ENCODE assay signal across 16 cellular contexts in the genomic region with DNA sequence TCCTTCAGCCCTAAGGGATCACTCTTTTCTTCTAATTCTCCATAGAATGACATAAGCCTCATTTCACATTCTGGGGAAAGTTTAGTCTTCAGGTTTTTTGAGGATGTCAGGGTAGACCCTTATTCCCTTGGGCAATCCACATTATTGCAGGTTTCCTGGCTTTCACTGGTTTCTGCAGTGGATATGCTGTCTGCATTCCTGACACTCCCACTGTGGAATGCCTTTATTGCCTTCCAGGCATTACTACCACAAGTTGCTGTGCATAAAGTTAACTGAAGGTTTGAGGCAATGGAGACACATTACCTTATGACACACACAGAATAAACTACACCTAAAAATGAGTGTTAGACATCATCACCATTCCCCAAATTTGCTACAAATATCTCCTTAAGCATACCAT. TPM values are rescaled to one million over a fixed set of nuclear protein-coding genes. Genes with fewer than 3 reads are reported as not detected.
DNase-seq lines count a peak whose midpoint lies in the region; ATAC-seq and TF ChIP-seq lines count a peak whose summit lies in the region.
"Had no signal": no experiment of that assay in that cellular context is flagged by ENCODE, and none has a peak within 500 bp of the region (broad histone marks: within the 10 kb centered on the region; RNA-seq: fewer than 3 reads in every experiment).

No MANE protein-coding gene starts in this region.

- BruUV-seq in A673 (replicated peaks; lab: Mats Ljungman, UMichigan): no TSS peak

- H3K4me1 Mint-ChIP-seq in activated naive CD8-positive, alpha-beta T cell treated with anti-CD3 and anti-CD28 coated beads, Interleukin-2, amount 50 U/mL, for 24 hours: peaks cover 93% of the 10 kb centered on the region
- H3K4me1 Mint-ChIP-seq in immature natural killer cell: peaks cover 97 to 100% of the 10 kb centered on the region in 2 donors
- H3K4me1 Mint-ChIP-seq: stimulated activated memory B cell treated with anti-CD40 and anti-IgM and Interleukin-4, amounts not matched to agents 10 μg/mL and 1 μg/mL and 100 μg/mL, for 72 hours had no signal

- no peak overlapping the region for H3K27ac ChIP-seq in A673 (ENCODE audit: low read depth, low read length, poor library complexity, severe bottlenecking)
- H3K27ac ChIP-seq: C4-2B, dorsolateral prefrontal cortex, vagina had no signal

- DNase-seq in AG08396 (ENCODE audit: low spot score): peak; percentile 29
- peak; percentile 51 for DNase-seq in GM04503 (ENCODE audit: low read depth)
- DNase-seq in activated naive CD8-positive, alpha-beta T cell treated with anti-CD3 and anti-CD28 coated beads, Interleukin-2, amount 50 U/mL, for 24 hours: no peak
- no peak for DNase-seq in immature natural killer cell
- no peak for DNase-seq in GM19240 (ENCODE audit: insufficient read length, low spot score)
- DNase-seq in stimulated activated CD4-positive, alpha-beta T cell treated with anti-CD3 and anti-CD28 coated beads, Interleukin-1b, Interleukin-23, amount 100 ng/mL, for 48 hours: no peak
- DNase-seq in A673 (ENCODE audit: low spot score): no peak
- DNase-seq in germinal center (ENCODE audit: low spot score): no peak
- DNase-seq: amniotic stem cell, dorsolateral prefrontal cortex, NCI-H2029 treated with DMSO at 0.1 percent for 48 hours, T-helper 9 cell had no signal

- no peaks in the 10 kb centered on the region for H3K27me3 Mint-ChIP-seq in activated naive CD8-positive, alpha-beta T cell treated with anti-CD3 and anti-CD28 coated beads, Interleukin-2, amount 50 U/mL, for 24 hours
- peaks cover 5 to 9% (median 7%) of the 10 kb centered on the region in 3 donors for H3K27me3 Mint-ChIP-seq in immature natural killer cell (ENCODE audit: low read depth in 3 of 3)

- ATAC-seq in activated naive CD8-positive, alpha-beta T cell treated with anti-CD3 and anti-CD28 coated beads, Interleukin-2, amount 50 U/mL, for 24 hours: no peak
- ATAC-seq: stimulated activated memory B cell treated with anti-CD40 and anti-IgM and Interleukin-4, amounts not matched to agents 10 μg/mL and 1 μg/mL and 100 μg/mL, for 72 hours had no signal

- peaks cover 5% of the 10 kb centered on the region for H3K9me3 Mint-ChIP-seq in activated naive CD8-positive, alpha-beta T cell treated with anti-CD3 and anti-CD28 coated beads, Interleukin-2, amount 50 U/mL, for 24 hours
- no peaks in the 10 kb centered on the region for H3K9me3 Mint-ChIP-seq in immature natural killer cell
- H3K9me3 Mint-ChIP-seq: stimulated activated memory B cell treated with anti-CD40 and anti-IgM and Interleukin-4, amounts not matched to agents 10 μg/mL and 1 μg/mL and 100 μg/mL, for 72 hours had no signal

- H3K36me3 Mint-ChIP-seq in activated naive CD8-positive, alpha-beta T cell treated with anti-CD3 and anti-CD28 coated beads, Interleukin-2, amount 50 U/mL, for 24 hours (ENCODE audit: low read depth): peaks cover 30% of the 10 kb centered on the region
- peaks cover 30 to 44% (median 33%) of the 10 kb centered on the region in 3 donors for H3K36me3 Mint-ChIP-seq in immature natural killer cell
- H3K36me3 Mint-ChIP-seq: stimulated activated memory B cell treated with anti-CD40 and anti-IgM and Interleukin-4, amounts not matched to agents 10 μg/mL and 1 μg/mL and 100 μg/mL, for 72 hours had no signal

- H3K9me3 ChIP-seq in A673 (ENCODE audit: low read depth, low read length, poor library complexity, severe bottlenecking): no peaks in the 10 kb centered on the region
- H3K9me3 ChIP-seq: vagina had no signal

- H3K4me1 ChIP-seq in A673 (ENCODE audit: insufficient read depth, low read length, poor library complexity, severe bottlenecking): no peaks in the 10 kb centered on the region

- intact Hi-C loops in A673 (cut with micrococcal nuclease; ENCODE audit: unreplicated experiment): no loop called here

- H3K27me3 ChIP-seq in A673 (replicated peaks; ENCODE audit: insufficient read depth, low read depth, low read length, poor library complexity): no peaks in the 10 kb centered on the region
- H3K27me3 ChIP-seq: vagina had no signal

- CTCF ChIA-PET in A673 (lab: Charles Lee): no interaction called here

- POLR2A ChIA-PET in A673 (lab: Charles Lee; ENCODE audit: low non-redundant PET): no interaction called here

- TF ChIP-seq CTCF in A673 (conservative IDR thresholded peaks at IDR 0.05; ENCODE audit: low read depth, low read length): no peak

- H3K4me3 Mint-ChIP-seq in activated naive CD8-positive, alpha-beta T cell treated with anti-CD3 and anti-CD28 coated beads, Interleukin-2, amount 50 U/mL, for 24 hours: no peak overlapping the region
- H3K4me3 Mint-ChIP-seq in immature natural killer cell: peak overlapping the region; percentile 54 to 89 (median 77)
- H3K4me3 Mint-ChIP-seq: stimulated activated memory B cell treated with anti-CD40 and anti-IgM and Interleukin-4, amounts not matched to agents 10 μg/mL and 1 μg/mL and 100 μg/mL, for 72 hours had no signal

- no peaks in the 10 kb centered on the region for H3K36me3 ChIP-seq in A673 (ENCODE audit: insufficient read depth, low read length, poor library complexity, severe bottlenecking)
- H3K36me3 ChIP-seq: vagina had no signal

- H3K4me3 ChIP-seq in A673 (ENCODE audit: low read depth, low read length, poor library complexity, severe bottlenecking): no peak overlapping the region
- H3K4me3 ChIP-seq: dorsolateral prefrontal cortex, vagina had no signal

- peak overlapping the region; percentile 99 for H3K27ac Mint-ChIP-seq in activated naive CD8-positive, alpha-beta T cell treated with anti-CD3 and anti-CD28 coated beads, Interleukin-2, amount 50 U/mL, for 24 hours
- H3K27ac Mint-ChIP-seq in immature natural killer cell: peak overlapping the region; percentile 96 to 100 (median 99)
- H3K27ac Mint-ChIP-seq: stimulated activated memory B cell treated with anti-CD40 and anti-IgM and Interleukin-4, amounts not matched to agents 10 μg/mL and 1 μg/mL and 100 μg/mL, for 72 hours had no signal

RNA-seq across cellular contexts. Expression of a gene that starts 12.7 kb away (rescaled TPM):
- 10 to 100 TPM; 20.7 to 60.6 (median 40.2) TPM for polyA plus RNA-seq in immature natural killer cell
- total RNA-seq in A673 (2021): not detected in 2 replicates
- total RNA-seq: pulmonary artery endothelial cell, vagina had no signal

Comparison
In these comparisons a context has a peak if more than half of its experiments do, and no peak if none do; other contexts are left out.
1. DNase-seq: peak in AG08396 (single experiment) and GM04503 (single experiment); none in activated naive CD8-positive, alpha-beta T cell treated with anti-CD3 and anti-CD28 coated beads, Interleukin-2, amount 50 U/mL, for 24 hours (single experiment), immature natural killer cell (0 of 3), GM19240 (single experiment), stimulated activated CD4-positive, alpha-beta T cell treated with anti-CD3 and anti-CD28 coated beads, Interleukin-1b, Interleukin-23, amount 100 ng/mL, for 48 hours (single experiment), A673 (single experiment) and germinal center (single experiment).